ENCODE assay signal across 27 cellular contexts in the genomic region with DNA sequence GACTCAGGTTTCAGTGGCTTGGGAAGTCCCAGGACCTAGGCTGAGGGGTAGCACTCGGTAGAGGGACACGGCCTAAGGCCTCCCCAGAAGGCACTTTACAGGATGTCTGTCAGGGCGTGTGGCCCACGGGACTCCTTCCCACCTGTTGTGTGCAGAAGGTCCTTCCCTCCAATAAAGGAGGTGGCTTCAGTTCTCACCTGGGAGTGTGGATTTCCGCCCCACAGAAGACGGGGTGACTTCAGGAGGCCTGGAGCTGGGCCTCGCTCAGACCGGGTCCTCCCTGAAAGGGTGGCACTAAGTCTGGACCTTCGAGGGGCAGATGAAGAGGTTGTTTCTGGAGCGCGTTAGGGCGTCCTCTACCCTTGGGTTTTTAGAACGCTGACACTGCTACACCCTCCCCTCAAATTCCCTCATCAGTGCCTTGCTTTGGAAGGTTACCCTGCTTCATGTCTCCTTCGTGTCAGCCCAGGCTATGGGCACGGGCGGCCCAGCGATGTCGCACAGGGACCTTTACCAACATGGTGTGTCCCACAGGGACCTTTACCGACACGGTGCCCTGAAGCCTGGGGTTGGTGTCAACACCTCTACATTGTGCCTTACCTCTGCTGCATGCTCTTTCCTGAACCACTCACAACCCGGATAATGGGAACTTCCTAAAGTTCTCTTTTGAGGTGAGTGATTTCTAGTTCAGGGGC. TPM values are rescaled to one million over a fixed set of nuclear protein-coding genes. Genes with fewer than 3 reads are reported as not detected.
"Had no signal": no experiment of that assay in that cellular context is flagged by ENCODE, and none has a peak within 500 bp of the region (broad histone marks: within the 10 kb centered on the region; RNA-seq: fewer than 3 reads in every experiment).

No MANE protein-coding gene starts in this region.

- H3K4me2 ChIP-seq: KMS-11 had no signal

- DNase-seq: Kasumi-1, MV-4-11, NCI-H1048, NCI-H1105, NCI-H1417, NCI-H1436 treated with DMSO at 0.1 percent for 48 hours, NCI-H1694 treated with DMSO at 0.1 percent for 48 hours, NCI-H1930, NCI-H2081 treated with DMSO at 0.1 percent for 48 hours, NCI-H2171, NCI-H226, NCI-H446, NCI-H510A, NCI-H524 treated with DMSO at 0.1 percent for 48 hours, NCI-H69, NCI-H774, RPMI8226, SHP77, SJCRH30 had no signal

- H3K27ac ChIP-seq: HL-60, KMS-11, SJCRH30 had no signal

- ATAC-seq: K562, SK-N-SH treated with all-trans-retinoic acid at 6 μM for 48 hours had no signal

- H3K4me1 ChIP-seq: SJCRH30 had no signal

- H3K9me3 ChIP-seq: SJCRH30 had no signal

- H3K27ac Mint-ChIP-seq: IgD-negative memory B cell had no signal

- H3K36me3 ChIP-seq: SJCRH30 had no signal

- FAIRE-seq: HTR-8/SVneo, K562, RCC 7860 had no signal

- H3K4me3 ChIP-seq: K562, SJCRH30 had no signal

- H3K9ac ChIP-seq: KMS-11 had no signal

- H3K4me3 Mint-ChIP-seq: IgD-negative memory B cell had no signal

RNA-seq across cellular contexts. Expression of gene SLC6A12, which starts 7.1 kb away (rescaled TPM):
- total RNA-seq: K562, M059J, SJCRH30 had no signal
- polyA plus RNA-seq: IgD-negative memory B cell, K562 had no signal

RNA-seq across cellular contexts. Expression of gene SLC6A13, which starts 55.7 kb away (rescaled TPM):
- total RNA-seq: M059J had no signal
- polyA plus RNA-seq: IgD-negative memory B cell had no signal
